ENCODE assay signal across 9 cellular contexts in the genomic region with DNA sequence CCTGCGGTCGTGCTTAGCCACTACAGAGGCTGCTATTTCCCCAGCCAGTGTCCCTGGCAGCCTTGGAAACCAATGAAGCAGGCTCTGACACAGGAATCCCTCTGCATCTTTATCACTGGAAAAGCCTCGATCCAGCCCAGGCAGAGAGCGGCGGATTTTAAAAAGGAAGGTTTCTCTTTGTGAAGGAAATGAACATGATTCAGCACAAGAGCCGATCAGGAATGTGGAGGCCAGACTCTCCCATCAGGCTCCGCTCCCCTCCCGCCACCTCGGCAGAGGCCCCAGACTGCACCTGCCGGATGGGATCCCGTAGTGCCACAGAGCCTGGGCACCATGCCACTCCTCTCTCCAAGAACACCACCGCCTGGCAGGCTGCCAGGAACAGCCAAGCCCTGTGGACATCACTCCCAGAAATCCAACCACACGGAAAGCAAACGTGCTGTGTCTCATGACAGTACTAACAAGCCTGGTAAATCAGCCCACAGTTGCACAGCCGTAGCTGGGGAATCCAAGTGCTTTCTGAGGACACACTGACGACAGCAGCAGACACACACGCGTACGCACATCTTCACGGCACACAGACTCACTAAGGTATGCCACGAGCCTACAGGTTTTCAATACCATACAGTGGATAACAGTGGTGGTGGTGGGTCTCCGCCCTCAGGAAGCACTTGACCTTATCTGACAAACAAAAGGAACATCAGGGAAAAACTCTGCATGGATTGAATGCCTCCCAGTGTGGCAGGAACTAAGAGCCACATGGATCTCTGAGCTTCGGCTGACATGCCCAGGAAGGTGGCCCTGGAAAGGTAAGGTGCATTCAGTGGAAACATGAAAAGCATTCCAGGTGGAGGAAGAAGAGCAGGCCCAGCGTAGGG. TPM values are rescaled to one million over a fixed set of nuclear protein-coding genes. Genes with fewer than 3 reads are reported as not detected.
DNase-seq lines count a peak whose midpoint lies in the region; ATAC-seq and TF ChIP-seq lines count a peak whose summit lies in the region.
"Had no signal": no experiment of that assay in that cellular context is flagged by ENCODE, and none has a peak within 500 bp of the region (broad histone marks: within the 10 kb centered on the region; RNA-seq: fewer than 3 reads in every experiment).

No MANE protein-coding gene starts in this region.

- peaks cover 36% of the 10 kb centered on the region for H3K4me1 ChIP-seq in A673 (ENCODE audit: insufficient read depth, low read length, poor library complexity, severe bottlenecking)
- H3K4me1 ChIP-seq in effector memory CD4-positive, alpha-beta T cell (ENCODE audit: control insufficient read depth, insufficient read depth, low read length, poor library complexity, severe bottlenecking), result peaks cover 7% of the 10 kb centered on the region

- CTCF ChIA-PET in A673 (lab: Charles Lee), result no interaction called here

- H3K27ac ChIP-seq in A673 (ENCODE audit: low read depth, low read length, poor library complexity, severe bottlenecking), result peak overlapping the region; percentile 78
- H3K27ac ChIP-seq in effector memory CD4-positive, alpha-beta T cell (ENCODE audit: insufficient read depth, low read length, poor library complexity, severe bottlenecking), result no peak overlapping the region
- H3K27ac ChIP-seq: BLaER1 had no signal

- POLR2A ChIA-PET in A673 (lab: Charles Lee; ENCODE audit: low non-redundant PET), result no interaction called here

- no peak for TF ChIP-seq CTCF in A673 (conservative IDR thresholded peaks at IDR 0.05; ENCODE audit: low read depth, low read length)
- no peak for TF ChIP-seq CTCF in astrocyte of the cerebellum (IDR thresholded peaks at IDR 0.05; ENCODE audit: low read depth, low read length, missing control alignments)

- ATAC-seq in sciatic nerve, result peak; percentile 78
- ATAC-seq in GM19452 (IDR thresholded peaks at IDR 0.05; ENCODE audit: unreplicated experiment), result no peak

- no peak overlapping the region for H3K4me3 ChIP-seq in A673 (ENCODE audit: low read depth, low read length, poor library complexity, severe bottlenecking)
- no peak overlapping the region for H3K4me3 ChIP-seq in astrocyte of the cerebellum (ENCODE audit: low read depth, low read length)
- H3K4me3 ChIP-seq in effector memory CD4-positive, alpha-beta T cell (ENCODE audit: insufficient read depth, low read depth, low read length, poor library complexity, severe bottlenecking), result no peak overlapping the region
- H3K4me3 ChIP-seq: BLaER1 had no signal

- H3K27me3 ChIP-seq in A673 (replicated peaks; ENCODE audit: insufficient read depth, low read depth, low read length, poor library complexity), result no peaks in the 10 kb centered on the region
- no peaks in the 10 kb centered on the region for H3K27me3 ChIP-seq in effector memory CD4-positive, alpha-beta T cell (replicated peaks; ENCODE audit: control insufficient read depth, insufficient read depth, low read length, poor library complexity, severe bottlenecking)

- in situ Hi-C loops in astrocyte of the cerebellum (cut with HindIII; ENCODE audit: low sequenced_read_pairs), result no loop called here

- BruUV-seq in A673 (replicated peaks; lab: Mats Ljungman, UMichigan), result no TSS peak

- DNase-seq in A673 (ENCODE audit: low spot score) (peak; percentile 84), NCI-H1105 treated with DMSO at 0.1 percent for 48 hours (lab: John Stamatoyannopoulos, UW) (peak; percentile 99), astrocyte of the cerebellum (ENCODE audit: low read depth) (peak; percentile 55), hepatic stellate cell (ENCODE audit: low spot score) (peak; percentile 90), sciatic nerve (ENCODE audit: low spot score) (peak; percentile 78), MV-4-11 (lab: John Stamatoyannopoulos, UW) (no peak)
- no peak for DNase-seq in effector memory CD4-positive, alpha-beta T cell

- intact Hi-C loops in A673 (cut with micrococcal nuclease; ENCODE audit: unreplicated experiment) (no loop called here), sciatic nerve (cut with DNase I) (no loop called here)

- H3K36me3 ChIP-seq in A673 (ENCODE audit: insufficient read depth, low read length, poor library complexity, severe bottlenecking), result no peaks in the 10 kb centered on the region
- H3K36me3 ChIP-seq in effector memory CD4-positive, alpha-beta T cell (ENCODE audit: control insufficient read depth, insufficient read depth, low read length), result no peaks in the 10 kb centered on the region
- H3K36me3 ChIP-seq: BLaER1 had no signal

- no peaks in the 10 kb centered on the region for H3K9me3 ChIP-seq in A673 (ENCODE audit: low read depth, low read length, poor library complexity, severe bottlenecking)
- H3K9me3 ChIP-seq in effector memory CD4-positive, alpha-beta T cell (ENCODE audit: control insufficient read depth, low read length), result no peaks in the 10 kb centered on the region
- H3K9me3 ChIP-seq: BLaER1 had no signal

RNA-seq across cellular contexts. Expression of gene LRRC75A, which starts 5.4 kb away (rescaled TPM):
- total RNA-seq in A673 (2021) (2.8 and 3.6 TPM in 2 replicates), sciatic nerve (7.0 TPM)

Comparison
In these comparisons a context has a peak if more than half of its experiments do, and no peak if none do; other contexts are left out.
1. DNase-seq: peak in A673 (single experiment), NCI-H1105 treated with DMSO at 0.1 percent for 48 hours (single experiment), astrocyte of the cerebellum (single experiment), hepatic stellate cell (single experiment) and sciatic nerve (single experiment); none in MV-4-11 (single experiment) and effector memory CD4-positive, alpha-beta T cell (0 of 3).